In genomic region chr17:34668206-34668605, GRCh38 we compare ENCODE assay signal across 23 cellular contexts.
"Had no signal": no experiment of that assay in that cellular context is flagged by ENCODE, and none has a peak within 500 bp of the region (broad histone marks: within the 10 kb centered on the region; RNA-seq: fewer than 3 reads in every experiment).

No MANE protein-coding gene starts in this region.

- H3K4me3 ChIP-seq: stomach, suprapubic skin, testis, thoracic aorta, thyroid gland, tibial artery, tibial nerve, transverse colon, upper lobe of left lung, upper lobe of right lung, uterus, vagina had no signal

- H3K27ac ChIP-seq: stomach, suprapubic skin, testis, thoracic aorta, thyroid gland, tibial artery, tibial nerve, transverse colon, upper lobe of left lung, upper lobe of right lung, uterus, vagina had no signal

- DNase-seq: stimulated activated CD4-positive, alpha-beta T cell treated with anti-CD3 and anti-CD28 coated beads, Interleukin-2, amount 100 ng/mL, for 48 hours; stimulated activated CD4-positive, alpha-beta T cell treated with anti-CD3 and anti-CD28 coated beads, Interleukin-4, amount 100 ng/mL, for 1 hour; stimulated activated CD4-positive, alpha-beta T cell treated with anti-CD3 and anti-CD28 coated beads, Interleukin-4, amount 100 ng/mL, for 24 hours; stimulated activated CD4-positive, alpha-beta T cell treated with anti-CD3 and anti-CD28 coated beads, Interleukin-4, amount 100 ng/mL, for 4 hours; stimulated activated CD8-positive, alpha-beta memory T cell treated with anti-CD3 and anti-CD28 coated beads, Interleukin-4, amount 100 ng/mL, for 48 hours; stimulated activated naive B cell treated with anti-CD40 and anti-IgM and Interleukin-4, amounts not matched to agents 10 μg/mL and 1 μg/mL and 100 μg/mL, for 72 hours; stimulated activated naive CD4-positive, alpha-beta T cell; stimulated activated naive CD4-positive, alpha-beta T cell treated with Interleukin-2 at 50 U/mL for 16 hours; stimulated activated naive CD8-positive, alpha-beta T cell treated with anti-CD3 and anti-CD28 coated beads, Interleukin-15, amount 100 ng/mL, for 72 hours; stimulated activated naive CD8-positive, alpha-beta T cell treated with anti-CD3 and anti-CD28 coated beads, Interleukin-15, Interleukin-2, amounts not matched to agents 100 U/mL and 50 U/mL, for 24 hours; stomach; testis; thyroid gland; transverse colon; trophoblast cell; upper lobe of left lung; upper lobe of right lung; uterus had no signal
